ENCODE assay signal across 17 cellular contexts in the genomic region with DNA sequence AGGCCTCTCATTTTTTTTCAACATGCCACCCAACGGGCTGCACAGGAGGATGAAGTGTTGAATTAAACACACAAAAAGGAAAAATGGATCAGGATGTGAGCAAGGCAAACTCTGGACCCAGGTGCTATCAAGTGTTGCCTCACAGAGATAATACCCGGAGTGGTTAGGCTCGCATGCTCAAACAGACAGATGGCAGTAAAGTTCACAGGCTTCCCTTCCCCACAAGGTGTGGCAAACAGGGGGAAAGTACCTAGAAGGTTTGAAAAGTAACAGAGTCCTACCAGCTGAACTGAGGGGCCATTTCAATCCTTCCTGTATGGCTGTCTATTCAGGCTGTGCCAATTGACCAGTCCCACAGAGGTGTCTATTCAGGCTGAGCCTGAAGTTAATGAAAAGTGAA.
A peak's percentile ranks its signal among the peaks of the same experiment; 100 is the strongest.
DNase-seq lines count a peak whose midpoint lies in the region; ATAC-seq and TF ChIP-seq lines count a peak whose summit lies in the region.
"Had no signal": no experiment of that assay in that cellular context is flagged by ENCODE, and none has a peak within 500 bp of the region (broad histone marks: within the 10 kb centered on the region; RNA-seq: fewer than 3 reads in every experiment).

No MANE protein-coding gene starts in this region.

- peaks cover 37% of the 10 kb centered on the region for H3K4me1 ChIP-seq in OCI-LY3 (ENCODE audit: low read length)

- H3K79me2 ChIP-seq in OCI-LY3 (ENCODE audit: low read length), result no peaks in the 10 kb centered on the region

- peak overlapping the region; percentile 41 for H2AFZ ChIP-seq in OCI-LY3 (ENCODE audit: low read depth, low read length)

- H3K27me3 ChIP-seq in GM06990 (replicated peaks; ENCODE audit: control insufficient read depth, insufficient read depth, low read length), result no peaks in the 10 kb centered on the region
- no peaks in the 10 kb centered on the region for H3K27me3 ChIP-seq in OCI-LY3 (ENCODE audit: low read depth, low read length)

- H3K4me3 ChIP-seq in GM06990 (replicated peaks; ENCODE audit: low read depth, low read length) (no peak overlapping the region), OCI-LY3 (ENCODE audit: low read length) (no peak overlapping the region)
- H3K4me3 ChIP-seq: skin epidermis had no signal

- no peak for DNase-seq in GM06990 (ENCODE audit: extremely low read depth, insufficient read length)
- DNase-seq in NCI-H2107 (lab: John Stamatoyannopoulos, UW), result no peak
- no peak for DNase-seq in activated naive CD8-positive, alpha-beta T cell treated with anti-CD3 and anti-CD28 coated beads, Interleukin-2, amount 50 U/mL, for 24 hours
- DNase-seq in T-helper 2 cell treated with Interferon-gamma antibody and Interleukin-4, amounts not matched to agents 5 μg/mL and 100 μg/mL, for 36 hours (ENCODE audit: low spot score), result no peak
- no peak for DNase-seq in RPMI8226
- DNase-seq: activated CD4-positive, alpha-beta T cell treated with anti-CD3 and anti-CD28 coated beads, Interleukin-2, amount 10 ng/mL, durations not matched to agents 24 days and 14 days; activated T-cell treated with anti-CD3 and anti-CD28 coated beads, Interleukin-2, amount 50 U/mL, for 1 hour; foreskin melanocyte; NCI-H1930; NCI-H748 treated with DMSO at 0.1 percent for 48 hours; stimulated activated naive CD8-positive, alpha-beta T cell treated with anti-CD3 and anti-CD28 coated beads, Interleukin-15, Interleukin-2, amounts not matched to agents 100 U/mL and 50 U/mL, for 24 hours had no signal

- H3K27me3 Mint-ChIP-seq in activated naive CD8-positive, alpha-beta T cell treated with anti-CD3 and anti-CD28 coated beads, Interleukin-2, amount 50 U/mL, for 24 hours, result no peaks in the 10 kb centered on the region
- no peaks in the 10 kb centered on the region for H3K27me3 Mint-ChIP-seq in T-helper 2 cell treated with Interferon-gamma antibody and Interleukin-4, amounts not matched to agents 5 μg/mL and 100 μg/mL, for 36 hours (ENCODE audit: low read depth)
- H3K27me3 Mint-ChIP-seq: activated CD4-positive, alpha-beta T cell treated with anti-CD3 and anti-CD28 coated beads, Interleukin-2, amount 10 ng/mL, durations not matched to agents 24 days and 14 days; central memory CD8-positive, alpha-beta T cell had no signal

- peaks cover 18% of the 10 kb centered on the region for H3K9me3 Mint-ChIP-seq in activated naive CD8-positive, alpha-beta T cell treated with anti-CD3 and anti-CD28 coated beads, Interleukin-2, amount 50 U/mL, for 24 hours
- H3K9me3 Mint-ChIP-seq in T-helper 2 cell treated with Interferon-gamma antibody and Interleukin-4, amounts not matched to agents 5 μg/mL and 100 μg/mL, for 36 hours, result peaks cover 8% of the 10 kb centered on the region
- H3K9me3 Mint-ChIP-seq: activated CD4-positive, alpha-beta T cell treated with anti-CD3 and anti-CD28 coated beads, Interleukin-2, amount 10 ng/mL, durations not matched to agents 24 days and 14 days had no signal

- H3K36me3 ChIP-seq in GM06990 (ENCODE audit: control insufficient read depth, insufficient read depth, low read length) (no peaks in the 10 kb centered on the region), OCI-LY3 (replicated peaks; ENCODE audit: low read depth, low read length) (no peaks in the 10 kb centered on the region)

- H3K4me1 Mint-ChIP-seq in activated naive CD8-positive, alpha-beta T cell treated with anti-CD3 and anti-CD28 coated beads, Interleukin-2, amount 50 U/mL, for 24 hours, result no peaks in the 10 kb centered on the region
- no peaks in the 10 kb centered on the region for H3K4me1 Mint-ChIP-seq in T-helper 2 cell treated with Interferon-gamma antibody and Interleukin-4, amounts not matched to agents 5 μg/mL and 100 μg/mL, for 36 hours (ENCODE audit: low read depth)
- H3K4me1 Mint-ChIP-seq: activated CD4-positive, alpha-beta T cell treated with anti-CD3 and anti-CD28 coated beads, Interleukin-2, amount 10 ng/mL, durations not matched to agents 24 days and 14 days; CD14-positive monocyte; central memory CD8-positive, alpha-beta T cell had no signal

- no peaks in the 10 kb centered on the region for H3K9me3 ChIP-seq in OCI-LY3 (ENCODE audit: insufficient read depth, low read length)

- peak overlapping the region; percentile 28 for H3K27ac ChIP-seq in OCI-LY3 (ENCODE audit: low read length)
- H3K27ac ChIP-seq: skin epidermis had no signal

- ATAC-seq in GM19324 (IDR thresholded peaks at IDR 0.05; ENCODE audit: low FRiP score, unreplicated experiment), result peak; percentile 59
- ATAC-seq in HG02884 (IDR thresholded peaks at IDR 0.05; ENCODE audit: unreplicated experiment), result peak; percentile 62
- no peak for ATAC-seq in activated naive CD8-positive, alpha-beta T cell treated with anti-CD3 and anti-CD28 coated beads, Interleukin-2, amount 50 U/mL, for 24 hours
- ATAC-seq: stimulated activated naive CD8-positive, alpha-beta T cell treated with anti-CD3 and anti-CD28 coated beads, Interleukin-15, Interleukin-2, amounts not matched to agents 100 U/mL and 50 U/mL, for 24 hours had no signal

- TF ChIP-seq CTCF in GM06990 (IDR thresholded peaks at IDR 0.05; ENCODE audit: insufficient read depth, low read length, poor library complexity, severe bottlenecking), result peak; percentile 7
- peak; percentile 65 for TF ChIP-seq CTCF in OCI-LY3 (IDR thresholded peaks at IDR 0.05; ENCODE audit: low read depth, low read length)

- H4K20me1 ChIP-seq in OCI-LY3 (ENCODE audit: insufficient read depth, low read length), result no peaks in the 10 kb centered on the region

- H3K9ac ChIP-seq in OCI-LY3 (ENCODE audit: low read length), result peak overlapping the region; percentile 34; the same call in 1 of the 2 replicates

- no peak overlapping the region for H3K4me3 Mint-ChIP-seq in activated naive CD8-positive, alpha-beta T cell treated with anti-CD3 and anti-CD28 coated beads, Interleukin-2, amount 50 U/mL, for 24 hours
- H3K4me3 Mint-ChIP-seq in T-helper 2 cell treated with Interferon-gamma antibody and Interleukin-4, amounts not matched to agents 5 μg/mL and 100 μg/mL, for 36 hours, result no peak overlapping the region
- H3K4me3 Mint-ChIP-seq: activated CD4-positive, alpha-beta T cell treated with anti-CD3 and anti-CD28 coated beads, Interleukin-2, amount 10 ng/mL, durations not matched to agents 24 days and 14 days; CD14-positive monocyte; central memory CD8-positive, alpha-beta T cell had no signal

- peak overlapping the region; percentile 42 for H3K4me2 ChIP-seq in OCI-LY3 (ENCODE audit: low read length)

- H3K36me3 Mint-ChIP-seq in activated naive CD8-positive, alpha-beta T cell treated with anti-CD3 and anti-CD28 coated beads, Interleukin-2, amount 50 U/mL, for 24 hours (ENCODE audit: low read depth), result no peaks in the 10 kb centered on the region
- no peaks in the 10 kb centered on the region for H3K36me3 Mint-ChIP-seq in T-helper 2 cell treated with Interferon-gamma antibody and Interleukin-4, amounts not matched to agents 5 μg/mL and 100 μg/mL, for 36 hours (ENCODE audit: low read depth)
- H3K36me3 Mint-ChIP-seq: CD14-positive monocyte had no signal

- H3K27ac Mint-ChIP-seq in activated naive CD8-positive, alpha-beta T cell treated with anti-CD3 and anti-CD28 coated beads, Interleukin-2, amount 50 U/mL, for 24 hours, result no peak overlapping the region
- H3K27ac Mint-ChIP-seq in T-helper 2 cell treated with Interferon-gamma antibody and Interleukin-4, amounts not matched to agents 5 μg/mL and 100 μg/mL, for 36 hours, result no peak overlapping the region
- H3K27ac Mint-ChIP-seq: activated CD4-positive, alpha-beta T cell treated with anti-CD3 and anti-CD28 coated beads, Interleukin-2, amount 10 ng/mL, durations not matched to agents 24 days and 14 days; CD14-positive monocyte had no signal
